ENCODE assay signal across 12 cellular contexts in the genomic region with DNA sequence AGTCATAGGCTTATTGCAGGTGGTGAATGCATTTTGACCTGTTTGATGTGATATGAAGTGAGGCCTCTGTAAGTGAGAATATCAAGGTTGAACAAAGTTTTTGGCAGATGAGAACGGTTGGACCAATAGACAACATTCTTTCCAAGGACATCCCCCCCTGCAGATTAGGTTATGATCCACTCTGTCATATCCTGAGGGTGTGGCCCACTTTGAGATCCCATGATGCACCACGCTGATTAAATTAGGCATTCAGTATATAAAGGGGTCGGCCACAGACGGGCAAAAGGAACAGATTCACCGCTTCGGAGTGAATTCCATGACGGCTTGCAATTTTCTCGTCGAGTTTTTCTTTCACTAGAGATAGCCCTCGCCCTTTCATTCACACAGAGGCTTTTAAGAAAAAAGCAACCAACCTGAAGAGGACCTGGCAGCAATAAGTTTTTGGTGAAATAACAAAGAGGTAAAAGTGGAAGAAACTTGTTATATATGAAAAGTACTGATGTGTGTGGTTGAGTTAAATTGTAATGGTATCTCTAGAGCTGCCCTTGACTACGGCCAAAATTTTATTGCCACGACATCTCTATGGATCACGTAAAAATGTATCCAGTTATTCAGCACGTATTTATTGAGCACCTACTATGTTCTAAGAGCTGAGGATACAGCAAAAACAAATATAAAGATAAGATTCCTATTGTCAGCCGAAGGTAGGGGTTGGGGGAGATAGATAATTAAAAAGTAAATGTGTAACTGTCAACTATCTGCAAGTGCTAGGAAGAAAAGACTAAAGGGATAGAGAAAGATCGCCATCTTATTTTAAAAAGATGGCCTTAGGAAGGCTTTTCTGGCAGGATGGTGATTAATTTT. TPM values are rescaled to one million over a fixed set of nuclear protein-coding genes. Genes with fewer than 3 reads are reported as not detected.
A peak's percentile ranks its signal among the peaks of the same experiment; 100 is the strongest.
DNase-seq lines count a peak whose midpoint lies in the region; ATAC-seq and TF ChIP-seq lines count a peak whose summit lies in the region.
"Had no signal": no experiment of that assay in that cellular context is flagged by ENCODE, and none has a peak within 500 bp of the region (broad histone marks: within the 10 kb centered on the region; RNA-seq: fewer than 3 reads in every experiment).

No MANE protein-coding gene starts in this region.

- no peak for DNase-seq in activated CD8-positive, alpha-beta memory T cell treated with anti-CD3 and anti-CD28 coated beads, Interleukin-2, amount 10 ng/mL, durations not matched to agents 7 days and 5 days
- DNase-seq in activated CD8-positive, alpha-beta memory T cell treated with anti-CD3 and anti-CD28 coated beads, Interleukin-2, amount 50 U/mL, for 48 hours = no peak
- DNase-seq in LHCN-M2 (ENCODE audit: low read depth) (peak; percentile 11), activated B cell treated with CpG ODN at 0.5 μM for 24 hours (no peak), neural crest cell (ENCODE audit: low read depth, low spot score) (no peak), MV-4-11 (lab: John Stamatoyannopoulos, UW) (no peak), cortex of kidney (lab: John Stamatoyannopoulos, UW) (no peak)
- DNase-seq in stimulated activated CD4-positive, alpha-beta T cell treated with anti-CD3 and anti-CD28 coated beads, Interleukin-2, amount 100 ng/mL, for 24 hours = no peak
- DNase-seq: amygdala, foreskin keratinocyte, MM.1S, transverse colon had no signal

- H3K4me3 Mint-ChIP-seq in activated CD8-positive, alpha-beta memory T cell treated with anti-CD3 and anti-CD28 coated beads, Interleukin-2, amount 10 ng/mL, durations not matched to agents 7 days and 5 days = no peak overlapping the region
- H3K4me3 Mint-ChIP-seq in activated B cell treated with CpG ODN at 0.5 μM for 24 hours (peak overlapping the region; percentile 38), neural crest cell (peak overlapping the region; percentile 70)

- TF ChIP-seq CTCF in activated B cell treated with CpG ODN at 0.5 μM for 24 hours (IDR thresholded peaks at IDR 0.05) (no peak), neural crest cell (conservative IDR thresholded peaks at IDR 0.05) (no peak)

- H3K4me1 Mint-ChIP-seq in activated CD8-positive, alpha-beta memory T cell treated with anti-CD3 and anti-CD28 coated beads, Interleukin-2, amount 10 ng/mL, durations not matched to agents 7 days and 5 days = peaks cover 18% of the 10 kb centered on the region
- H3K4me1 Mint-ChIP-seq in activated B cell treated with CpG ODN at 0.5 μM for 24 hours (peaks cover 27% of the 10 kb centered on the region), neural crest cell (peaks cover 19% of the 10 kb centered on the region)

- no peaks in the 10 kb centered on the region for H3K9me3 Mint-ChIP-seq in activated CD8-positive, alpha-beta memory T cell treated with anti-CD3 and anti-CD28 coated beads, Interleukin-2, amount 10 ng/mL, durations not matched to agents 7 days and 5 days (ENCODE audit: low read depth)
- no peaks in the 10 kb centered on the region for H3K9me3 Mint-ChIP-seq in activated B cell treated with CpG ODN at 0.5 μM for 24 hours
- no peaks in the 10 kb centered on the region for H3K9me3 Mint-ChIP-seq in neural crest cell

- H3K36me3 Mint-ChIP-seq in activated CD8-positive, alpha-beta memory T cell treated with anti-CD3 and anti-CD28 coated beads, Interleukin-2, amount 10 ng/mL, durations not matched to agents 7 days and 5 days = peaks cover 24% of the 10 kb centered on the region
- H3K36me3 Mint-ChIP-seq in activated B cell treated with CpG ODN at 0.5 μM for 24 hours (ENCODE audit: low read depth) = peaks cover 26% of the 10 kb centered on the region
- H3K36me3 Mint-ChIP-seq in neural crest cell (ENCODE audit: low read depth) = peaks cover 8% of the 10 kb centered on the region

- POLR2A ChIA-PET in activated B cell treated with CpG ODN at 0.5 μM for 24 hours (lab: Charles Lee) = interaction anchor here (0.5 kb wide), 1 partner anchor 401 kb away, joined by 3 read pairs; no protein-coding TSS in a partner anchor

- no peak for ATAC-seq in activated CD8-positive, alpha-beta memory T cell treated with anti-CD3 and anti-CD28 coated beads, Interleukin-2, amount 10 ng/mL, durations not matched to agents 7 days and 5 days
- no peak for ATAC-seq in activated B cell treated with CpG ODN at 0.5 μM for 24 hours (ENCODE audit: low read depth)
- ATAC-seq: foreskin keratinocyte had no signal

- CTCF ChIA-PET in activated CD8-positive, alpha-beta memory T cell treated with anti-CD3 and anti-CD28 coated beads, Interleukin-2, amount 10 ng/mL, durations not matched to agents 7 days and 5 days (lab: Charles Lee) = interaction anchor here (0.9 to 2.4 kb wide), 3 partner anchors 13 to 734 kb away, joined by 3 to 12 read pairs (median 5); no protein-coding TSS in a partner anchor
- CTCF ChIA-PET in activated B cell treated with CpG ODN at 0.5 μM for 24 hours (lab: Charles Lee) = interaction anchor here (1.8 kb wide), 1 partner anchor 21 kb away, joined by 8 read pairs; no protein-coding TSS in a partner anchor

- H3K27me3 Mint-ChIP-seq in activated CD8-positive, alpha-beta memory T cell treated with anti-CD3 and anti-CD28 coated beads, Interleukin-2, amount 10 ng/mL, durations not matched to agents 7 days and 5 days = no peaks in the 10 kb centered on the region
- H3K27me3 Mint-ChIP-seq in activated B cell treated with CpG ODN at 0.5 μM for 24 hours (no peaks in the 10 kb centered on the region), neural crest cell (ENCODE audit: low read depth) (no peaks in the 10 kb centered on the region)

- H3K27ac Mint-ChIP-seq in activated CD8-positive, alpha-beta memory T cell treated with anti-CD3 and anti-CD28 coated beads, Interleukin-2, amount 10 ng/mL, durations not matched to agents 7 days and 5 days = peak overlapping the region; percentile 28
- H3K27ac Mint-ChIP-seq in activated B cell treated with CpG ODN at 0.5 μM for 24 hours = no peak overlapping the region
- H3K27ac Mint-ChIP-seq in neural crest cell (ENCODE audit: unreplicated experiment) = no peak overlapping the region

- intact Hi-C loops in activated B cell treated with CpG ODN at 0.5 μM for 24 hours (cut with micrococcal nuclease) = loop anchor here (2.0 kb wide), 1 partner anchor 21 kb away; no protein-coding TSS in a partner anchor

RNA-seq across cellular contexts. Expression of gene RBBP6, which starts 1.7 kb away (rescaled TPM):
- total RNA-seq in activated CD8-positive, alpha-beta memory T cell treated with anti-CD3 and anti-CD28 coated beads, Interleukin-2, amount 10 ng/mL, durations not matched to agents 7 days and 5 days = 10 to 100 TPM; 60.4 to 72.4 TPM
- total RNA-seq in LHCN-M2 (2014; rRNA removed) = 26.0 and 35.3 TPM in 2 replicates
- 7.8 TPM for polyA plus RNA-seq in LHCN-M2 (2012)
- 85.3 and 85.8 TPM in 2 replicates for total RNA-seq in activated B cell treated with CpG ODN at 0.5 μM for 24 hours
- total RNA-seq in neural crest cell = 74.2 and 77.3 TPM in 2 replicates
